20 cellular contexts compared by ENCODE assay signal in genomic region chr12:6378709-6379427, GRCh38. TPM values are rescaled to one million over a fixed set of nuclear protein-coding genes. Genes with fewer than 3 reads are reported as not detected.
DNase-seq lines count a peak whose midpoint lies in the region; ATAC-seq and TF ChIP-seq lines count a peak whose summit lies in the region.
"Had no signal": no experiment of that assay in that cellular context is flagged by ENCODE, and none has a peak within 500 bp of the region (broad histone marks: within the 10 kb centered on the region; RNA-seq: fewer than 3 reads in every experiment).

No MANE protein-coding gene starts in this region.

- intact Hi-C loops in right cardiac atrium (cut with DNase I), result no loop called here
- intact Hi-C loops in heart left ventricle (cut with DNase I), result loop anchor here in 2 of 10 donors (5.0 kb wide), 1 partner anchor 42 kb away; no protein-coding TSS in a partner anchor
- intact Hi-C loops in ovary (cut with DNase I), result loop anchor here in 2 of 4 donors (5.0 kb wide), 2 partner anchors 42 to 52 kb away; no protein-coding TSS in a partner anchor

- H3K4me3 ChIP-seq in right cardiac atrium (ENCODE audit: low read length), result no peak overlapping the region
- no peak overlapping the region for H3K4me3 ChIP-seq in heart left ventricle
- H3K4me3 ChIP-seq in OCI-LY3 (ENCODE audit: low read length), result no peak overlapping the region
- H3K4me3 ChIP-seq in mesenchymal stem cell (ENCODE audit: insufficient read depth in 1 of 2, low read depth in 1 of 2, low read length in 2 of 2), result no peak overlapping the region
- no peak overlapping the region for H3K4me3 ChIP-seq in upper lobe of left lung
- H3K4me3 ChIP-seq in ovary, result no peak overlapping the region
- H3K4me3 ChIP-seq: body of pancreas, coronary artery, PC-9 had no signal

- no peaks in the 10 kb centered on the region for H3K79me1 ChIP-seq in mesenchymal stem cell (replicated peaks; ENCODE audit: low read length, poor library complexity, severe bottlenecking)

- H3K27me3 ChIP-seq in right cardiac atrium (ENCODE audit: control insufficient read depth, insufficient read depth), result no peaks in the 10 kb centered on the region
- H3K27me3 ChIP-seq in heart left ventricle, result no peaks in the 10 kb centered on the region
- H3K27me3 ChIP-seq in OCI-LY3 (ENCODE audit: low read depth, low read length), result peaks cover 54% of the 10 kb centered on the region
- H3K27me3 ChIP-seq in mesenchymal stem cell (ENCODE audit: control insufficient read depth in 1 of 2, insufficient read depth in 1 of 2, low read length in 2 of 2), result no peaks in the 10 kb centered on the region
- no peaks in the 10 kb centered on the region for H3K27me3 ChIP-seq in upper lobe of left lung
- H3K27me3 ChIP-seq in ovary, result no peaks in the 10 kb centered on the region
- H3K27me3 ChIP-seq: body of pancreas had no signal

- H2BK120ac ChIP-seq in mesenchymal stem cell (ENCODE audit: low read depth, low read length), result peak overlapping the region; percentile 77

- no peak overlapping the region for H3K23ac ChIP-seq in mesenchymal stem cell (ENCODE audit: low read length in 2 of 2)

- H3K4ac ChIP-seq in mesenchymal stem cell (ENCODE audit: low read depth in 1 of 2, low read length in 2 of 2), result peak overlapping the region; percentile 57 to 68

- H3K4me1 ChIP-seq in right cardiac atrium (ENCODE audit: control insufficient read depth, insufficient read depth, low read length) (peaks cover 7% of the 10 kb centered on the region), heart left ventricle (peaks cover 0 to 64% (median 30%) of the 10 kb centered on the region in 12 donors), OCI-LY3 (ENCODE audit: low read length) (peaks cover 5% of the 10 kb centered on the region; the same call in 1 of the 2 replicates), mesenchymal stem cell (ENCODE audit: control insufficient read depth, insufficient read depth, low read depth, low read length) (peaks cover 34% of the 10 kb centered on the region), upper lobe of left lung (peaks cover 56 to 72% (median 68%) of the 10 kb centered on the region in 4 donors), ovary (ENCODE audit: insufficient read depth) (peaks cover 18% of the 10 kb centered on the region)

- no peaks in the 10 kb centered on the region for H3K36me3 ChIP-seq in heart left ventricle
- no peaks in the 10 kb centered on the region for H3K36me3 ChIP-seq in OCI-LY3 (replicated peaks; ENCODE audit: low read depth, low read length)
- H3K36me3 ChIP-seq in mesenchymal stem cell (ENCODE audit: control insufficient read depth in 1 of 2, insufficient read depth in 2 of 2, low read depth in 1 of 2, low read length in 2 of 2), result no peaks in the 10 kb centered on the region
- no peaks in the 10 kb centered on the region for H3K36me3 ChIP-seq in upper lobe of left lung
- H3K36me3 ChIP-seq in ovary, result no peaks in the 10 kb centered on the region

- H3K27ac ChIP-seq in right cardiac atrium (ENCODE audit: low read length), result no peak overlapping the region
- peak overlapping the region in 2 of 12 donors; percentile 45 to 58 for H3K27ac ChIP-seq in heart left ventricle
- no peak overlapping the region for H3K27ac ChIP-seq in OCI-LY3 (ENCODE audit: low read length)
- no peak overlapping the region for H3K27ac ChIP-seq in mesenchymal stem cell (ENCODE audit: low read length, poor library complexity, severe bottlenecking)
- H3K27ac ChIP-seq in upper lobe of left lung, result peak overlapping the region; percentile 80 to 90 (median 84)
- no peak overlapping the region for H3K27ac ChIP-seq in ovary

- TF ChIP-seq CTCF in heart left ventricle (IDR thresholded peaks at IDR 0.05), result no peak
- no peak for TF ChIP-seq CTCF in OCI-LY3 (IDR thresholded peaks at IDR 0.05; ENCODE audit: low read depth, low read length)
- TF ChIP-seq CTCF in upper lobe of left lung (IDR thresholded peaks at IDR 0.05), result no peak
- no peak for TF ChIP-seq CTCF in ovary (IDR thresholded peaks at IDR 0.05)

- no peak overlapping the region for H3K9ac ChIP-seq in OCI-LY3 (ENCODE audit: low read length)
- H3K9ac ChIP-seq in mesenchymal stem cell (ENCODE audit: low read length), result no peak overlapping the region
- H3K9ac ChIP-seq: parathyroid adenoma had no signal

- H2BK15ac ChIP-seq in mesenchymal stem cell (ENCODE audit: low read depth, poor library complexity, severe bottlenecking), result no peak overlapping the region

- peak in 1 of 4 donors; percentile 27 for TF ChIP-seq EP300 in upper lobe of left lung (IDR thresholded peaks at IDR 0.05)
- TF ChIP-seq EP300 in ovary (IDR thresholded peaks at IDR 0.05), result no peak

- WGBS in right cardiac atrium, result 71% methylated on average over 13 of the region's 13 CpGs
- WGBS in heart left ventricle, 4 donors, result 75 to 81% (median 78%) methylated on average over 13 of the region's 13 CpGs
- 29% methylated on average over 9 of the region's 13 CpGs for WGBS in mesenchymal stem cell
- 39 to 71% methylated on average over 12 to 13 of the region's 13 CpGs for WGBS in upper lobe of left lung, 2 donors
- 34 to 59% (median 48%) methylated on average over 13 of the region's 13 CpGs for WGBS in ovary, 3 donors

- H4K8ac ChIP-seq in mesenchymal stem cell (ENCODE audit: low read length), result peak overlapping the region; percentile 62

- no peak overlapping the region for H2BK5ac ChIP-seq in mesenchymal stem cell (ENCODE audit: low read depth, low read length, poor library complexity, severe bottlenecking)

- no peak overlapping the region for H2AK5ac ChIP-seq in mesenchymal stem cell (ENCODE audit: low read length, severe bottlenecking)

- no peaks in the 10 kb centered on the region for H4K20me1 ChIP-seq in OCI-LY3 (ENCODE audit: insufficient read depth, low read length)

- H2AFZ ChIP-seq in OCI-LY3 (ENCODE audit: low read depth, low read length), result no peak overlapping the region
- no peak overlapping the region for H2AFZ ChIP-seq in mesenchymal stem cell (ENCODE audit: low read depth, low read length)
- H2AFZ ChIP-seq: PC-9 had no signal

- H2BK12ac ChIP-seq in mesenchymal stem cell (ENCODE audit: low read length in 2 of 2), result peak overlapping the region; percentile 14 to 91

- H3K4me2 ChIP-seq in OCI-LY3 (ENCODE audit: low read length) (peak overlapping the region; percentile 15), mesenchymal stem cell (ENCODE audit: low read length, poor library complexity, severe bottlenecking) (no peak overlapping the region)

- H3K79me2 ChIP-seq in OCI-LY3 (ENCODE audit: low read length), result no peaks in the 10 kb centered on the region

- TF ChIP-seq POLR2A in heart left ventricle (IDR thresholded peaks at IDR 0.05), result no peak
- no peak for TF ChIP-seq POLR2A in upper lobe of left lung (IDR thresholded peaks at IDR 0.05)
- TF ChIP-seq POLR2A in ovary (IDR thresholded peaks at IDR 0.05), result no peak

- DNase-seq in right cardiac atrium, result peak in 2 of 3 donors; percentile 16 to 57
- DNase-seq in heart left ventricle, result no peak
- DNase-seq in mesenchymal stem cell, result peak; percentile 53
- no peak for DNase-seq in upper lobe of left lung
- DNase-seq in stimulated activated CD4-positive, alpha-beta T cell treated with anti-CD3 and anti-CD28 coated beads, Interleukin-2, amount 100 ng/mL, for 24 hours, result no peak
- DNase-seq in kidney glomerular epithelial cell (lab: John Stamatoyannopoulos, UW), result no peak
- no peak for DNase-seq in ovary
- DNase-seq: activated naive CD8-positive, alpha-beta T cell treated with anti-CD3 and anti-CD28 coated beads, Interleukin-2, amount 10 ng/mL, durations not matched to agents 7 days and 5 days; body of pancreas; left cardiac atrium; NCI-H1092 treated with DMSO at 0.1 percent for 48 hours; NCI-H2081; NCI-H524; PC-9; small intestine; T-helper 9 cell had no signal

- H3K14ac ChIP-seq in mesenchymal stem cell (ENCODE audit: low read length in 2 of 2), result no peak overlapping the region

- H4K91ac ChIP-seq in mesenchymal stem cell (ENCODE audit: low read length), result peak overlapping the region; percentile 57

- H3K18ac ChIP-seq in mesenchymal stem cell (ENCODE audit: low read depth in 1 of 2, low read length in 2 of 2), result peak overlapping the region; percentile 47 to 88

- ATAC-seq in right cardiac atrium (no peak), heart left ventricle (no peak), upper lobe of left lung (ENCODE audit: low FRiP score in 2 of 2) (no peak)
- ATAC-seq: activated CD4-positive, CD25-positive, alpha-beta regulatory T cell treated with anti-CD3 and anti-CD28 coated beads, Interleukin-2, amount 50 U/mL, for 24 hours; body of pancreas; left cardiac atrium had no signal

- no peaks in the 10 kb centered on the region for H3K9me3 ChIP-seq in right cardiac atrium (ENCODE audit: control insufficient read depth, low read length)
- H3K9me3 ChIP-seq in heart left ventricle, result no peaks in the 10 kb centered on the region
- H3K9me3 ChIP-seq in OCI-LY3 (ENCODE audit: insufficient read depth, low read length), result no peaks in the 10 kb centered on the region
- H3K9me3 ChIP-seq in mesenchymal stem cell (ENCODE audit: control insufficient read depth, low read length), result no peaks in the 10 kb centered on the region
- H3K9me3 ChIP-seq in upper lobe of left lung, result no peaks in the 10 kb centered on the region
- no peaks in the 10 kb centered on the region for H3K9me3 ChIP-seq in ovary
- H3K9me3 ChIP-seq: body of pancreas had no signal

RNA-seq across cellular contexts. Expression of gene SCNN1A, which starts 3.5 kb away (rescaled TPM):
- total RNA-seq in right cardiac atrium (under 1 TPM; 0.08 to 0.80 (median 0.50) TPM), heart left ventricle (1 to 10 TPM in 1 of 9 donors, under 1 TPM in 4, not detected in 4; 0.35 to 3.9 (median 0.55) TPM), upper lobe of left lung (100 to 1,000 TPM; 153 to 594 (median 346) TPM), ovary (100 to 1,000 TPM in 1 of 7 donors, 10 to 100 TPM in 4, 1 to 10 TPM in 2; 3.3 to 141 (median 17.0) TPM)
- polyA plus RNA-seq in right cardiac atrium (0.23 TPM), heart left ventricle (under 1 TPM; 0.11 to 0.15 TPM), ovary (1 to 10 TPM; 1.2 to 1.6 TPM)
- 1.7 TPM for polyA plus RNA-seq in mesenchymal stem cell (2013, experiment 1 of 2)
- polyA plus RNA-seq in mesenchymal stem cell (2013, experiment 2 of 2), result 1.3 TPM

RNA-seq across cellular contexts. Expression of gene LTBR, which starts 5.1 kb away (rescaled TPM):
- total RNA-seq in right cardiac atrium (10 to 100 TPM; 37.6 to 54.2 (median 40.3) TPM), heart left ventricle (10 to 100 TPM; 16.0 to 83.4 (median 26.2) TPM), upper lobe of left lung (100 to 1,000 TPM in 5 of 6 donors, 10 to 100 TPM in 1; 84.9 to 207 (median 150) TPM), ovary (100 to 1,000 TPM in 3 of 7 donors, 10 to 100 TPM in 4; 55.8 to 131 (median 92.6) TPM)
- polyA plus RNA-seq in right cardiac atrium (30.8 TPM), heart left ventricle (10 to 100 TPM; 22.8 to 41.8 TPM), ovary (10 to 100 TPM; 21.9 to 65.7 TPM)
- 262 TPM for polyA plus RNA-seq in mesenchymal stem cell (2013, experiment 1 of 2)
- polyA plus RNA-seq in mesenchymal stem cell (2013, experiment 2 of 2), result 265 TPM

RNA-seq across cellular contexts. Expression of gene TNFRSF1A, which starts 37.0 kb away (rescaled TPM):
- total RNA-seq in right cardiac atrium (100 to 1,000 TPM in 1 of 4 donors, 10 to 100 TPM in 3; 65.6 to 103 (median 75.9) TPM), heart left ventricle (100 to 1,000 TPM in 2 of 9 donors, 10 to 100 TPM in 7; 37.2 to 141 (median 54.2) TPM), upper lobe of left lung (100 to 1,000 TPM; 140 to 425 (median 202) TPM), ovary (100 to 1,000 TPM; 116 to 274 (median 179) TPM)
- polyA plus RNA-seq in right cardiac atrium (41.3 TPM), heart left ventricle (10 to 100 TPM; 23.7 to 91.8 TPM), ovary (100 to 1,000 TPM in 1 of 2 donors, 10 to 100 TPM in 1; 92.8 to 230 TPM)
- polyA plus RNA-seq in mesenchymal stem cell (2013, experiment 1 of 2), result 307 TPM
- 298 TPM for polyA plus RNA-seq in mesenchymal stem cell (2013, experiment 2 of 2)

Comparison
In these comparisons a context has a peak if more than half of its experiments do, and no peak if none do; other contexts are left out.
1. DNase-seq: peak in right cardiac atrium (2 of 3) and mesenchymal stem cell (single experiment); none in heart left ventricle (0 of 5), upper lobe of left lung (0 of 2), stimulated activated CD4-positive, alpha-beta T cell treated with anti-CD3 and anti-CD28 coated beads, Interleukin-2, amount 100 ng/mL, for 24 hours (0 of 2), kidney glomerular epithelial cell (single experiment) and ovary (0 of 5).
2. H3K27ac ChIP-seq: peak in upper lobe of left lung (4 of 4); none in right cardiac atrium (single experiment), OCI-LY3 (single experiment), mesenchymal stem cell (single experiment) and ovary (0 of 2).